In the genomic region with DNA sequence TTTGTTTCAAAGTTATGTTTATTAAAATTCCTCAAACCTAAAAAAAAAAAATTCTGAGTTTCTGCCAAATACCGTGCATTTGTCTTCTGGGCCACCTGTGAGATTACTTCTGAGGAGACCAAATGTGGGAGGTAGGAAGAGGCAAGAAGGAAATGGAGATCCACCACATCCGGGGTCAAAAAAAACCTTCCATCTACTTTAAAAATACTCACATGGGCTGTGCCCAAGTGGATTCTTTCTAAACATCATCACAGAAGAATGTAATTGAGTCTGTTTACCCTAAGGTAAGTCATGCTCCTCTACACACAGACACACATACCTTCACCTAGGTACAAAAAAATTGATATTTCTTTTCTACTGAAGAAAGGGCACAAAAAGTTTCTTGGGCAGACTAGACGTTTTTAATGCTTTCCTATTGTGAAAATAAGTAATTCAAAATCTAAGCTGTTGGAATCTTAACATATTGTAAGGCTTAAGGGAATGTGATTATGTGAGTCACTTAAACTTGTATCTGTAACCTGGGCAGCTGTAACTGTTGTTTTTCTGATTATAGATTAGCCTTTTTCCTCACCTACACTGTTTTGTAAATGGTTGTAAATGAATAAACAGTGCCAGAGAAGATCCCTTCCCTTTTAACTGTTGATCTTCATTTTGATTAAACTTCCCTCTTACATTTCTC, we compare ENCODE assay signal across 12 cellular contexts.
DNase-seq lines count a peak whose midpoint lies in the region; ATAC-seq, FAIRE-seq and TF ChIP-seq lines count a peak whose summit lies in the region.
"Had no signal": no experiment of that assay in that cellular context is flagged by ENCODE, and none has a peak within 500 bp of the region (broad histone marks: within the 10 kb centered on the region; RNA-seq: fewer than 3 reads in every experiment).

No MANE protein-coding gene starts in this region.

- FAIRE-seq in RCC 7860 (lab: Jason Lieb, UNC) = no peak
- no peak for FAIRE-seq in urothelium cell line (lab: Jason Lieb, UNC)
- FAIRE-seq: D721Med had no signal

- no peak for ATAC-seq in GM21723 (IDR thresholded peaks at IDR 0.05; ENCODE audit: unreplicated experiment)
- ATAC-seq: right cardiac atrium had no signal

- in situ Hi-C loops in GM13977 (cut with MboI; ENCODE audit: low pct_unique_long_range_greater_than_20kb, low sequenced_read_pairs, unreplicated experiment) = no loop called here

- H3K27ac ChIP-seq in epithelial cell of prostate = peak overlapping the region; percentile 88

- no peak for TF ChIP-seq CTCF in GM13977 (IDR thresholded peaks at IDR 0.05; ENCODE audit: extremely low read depth, insufficient read depth, missing control alignments)

- peak in 5 of 6 experiments; percentile 27 to 78 (median 70) for DNase-seq in stimulated activated naive CD4-positive, alpha-beta T cell (lab: John Stamatoyannopoulos, UW)
- DNase-seq in stimulated activated naive CD4-positive, alpha-beta T cell treated with Interleukin-2 at 50 U/mL for 16 hours (lab: John Stamatoyannopoulos, UW) = no peak
- peak; percentile 43 for DNase-seq in RCC 7860 (ENCODE audit: low spot score)
- peak; percentile 49 for DNase-seq in epithelial cell of prostate (ENCODE audit: low read depth, low spot score)
- peak; percentile 77 for DNase-seq in urothelium cell line (ENCODE audit: low spot score)
- DNase-seq in GM13977 (ENCODE audit: low spot score) = no peak
- no peak for DNase-seq in hippocampal formation (lab: John Stamatoyannopoulos, UW)
- DNase-seq: amniotic stem cell, NCI-H2227 treated with DMSO at 0.1 percent for 48 hours, right cardiac atrium had no signal

Comparison
In these comparisons a context has a peak if more than half of its experiments do, and no peak if none do; other contexts are left out.
1. DNase-seq: peak in stimulated activated naive CD4-positive, alpha-beta T cell (5 of 6), RCC 7860 (single experiment), epithelial cell of prostate (single experiment) and urothelium cell line (single experiment); none in stimulated activated naive CD4-positive, alpha-beta T cell treated with Interleukin-2 at 50 U/mL for 16 hours (single experiment), GM13977 (single experiment) and hippocampal formation (0 of 2).